In genomic region chr3:18633002-18633401, GRCh38 we compare ENCODE assay signal across 26 cellular contexts.
"Had no signal": no experiment of that assay in that cellular context is flagged by ENCODE, and none has a peak within 500 bp of the region (broad histone marks: within the 10 kb centered on the region; RNA-seq: fewer than 3 reads in every experiment).

No MANE protein-coding gene starts in this region.

- DNase-seq: activated CD4-positive, alpha-beta T cell treated with anti-CD3 and anti-CD28 coated beads for 4 hours; activated CD8-positive, alpha-beta memory T cell treated with anti-CD3 and anti-CD28 coated beads, Interleukin-2, amount 50 U/mL, for 4 hours; activated CD8-positive, alpha-beta T cell treated with anti-CD3 and anti-CD28 coated beads for 36 hours; activated effector memory CD4-positive, alpha-beta T cell treated with Interleukin-2 at 50 U/mL for 16 hours; activated naive CD4-positive, alpha-beta T cell; aorta; caudate nucleus; KG1; MG63; MV-4-11; NCI-H1092 treated with DMSO at 0.1 percent for 48 hours; NCI-H1417 treated with DMSO at 0.1 percent for 48 hours; NCI-H1694; NCI-H2029; NCI-H345; NCI-H510A; NCI-H526 treated with DMSO at 0.1 percent for 48 hours; SHP77; T-cell; T-helper 2 cell; T1000; WERI-Rb-1 had no signal

- H3K36me3 Mint-ChIP-seq: T-cell had no signal

- H3K4me3 Mint-ChIP-seq: activated CD8-positive, alpha-beta T cell treated with anti-CD3 and anti-CD28 coated beads for 36 hours; activated naive CD4-positive, alpha-beta T cell treated with anti-CD3 and anti-CD28 coated beads, Interleukin-2, amount 50 U/mL, for 24 hours; T-cell had no signal

- H3K36me3 ChIP-seq: breast epithelium, MG63, SJSA1, WERI-Rb-1 had no signal

- H3K4me1 Mint-ChIP-seq: activated naive CD4-positive, alpha-beta T cell treated with anti-CD3 and anti-CD28 coated beads, Interleukin-2, amount 50 U/mL, for 24 hours had no signal

- H3K9me3 ChIP-seq: breast epithelium, MG63, SJSA1 had no signal

- H3K27ac Mint-ChIP-seq: activated CD8-positive, alpha-beta T cell treated with anti-CD3 and anti-CD28 coated beads for 36 hours; activated naive CD4-positive, alpha-beta T cell treated with anti-CD3 and anti-CD28 coated beads, Interleukin-2, amount 50 U/mL, for 24 hours; T-cell had no signal

- H3K27me3 Mint-ChIP-seq: activated CD8-positive, alpha-beta T cell treated with anti-CD3 and anti-CD28 coated beads for 36 hours; activated naive CD4-positive, alpha-beta T cell treated with anti-CD3 and anti-CD28 coated beads, Interleukin-2, amount 50 U/mL, for 24 hours; T-cell had no signal

- H3K4me3 ChIP-seq: breast epithelium, MG63, SJSA1 had no signal

- ATAC-seq: activated CD4-positive, CD25-positive, alpha-beta regulatory T cell treated with anti-CD3 and anti-CD28 coated beads, Interleukin-2, amount 50 U/mL, for 24 hours; activated CD8-positive, alpha-beta T cell treated with anti-CD3 and anti-CD28 coated beads for 36 hours; T-cell had no signal

- H3K4me1 ChIP-seq: breast epithelium, SJSA1 had no signal

- H3K27me3 ChIP-seq: breast epithelium, MG63, SJSA1 had no signal

- H3K27ac ChIP-seq: breast epithelium, SJSA1, WERI-Rb-1 had no signal
